ENCODE assay signal across 3 cellular contexts in genomic region chr3:39136533-39137434, GRCh38.
TF ChIP-seq lines count a peak whose summit lies in the region.

No MANE protein-coding gene starts in this region.

TF ChIP-seq in A549, 52 proteins besides CTCF, POLR2A, EP300 and RAD21:
- TF ChIP-seq POLR2AphosphoS2 (conservative IDR thresholded peaks at IDR 0.05; ENCODE audit: low read length) (peak; percentile 82), MAZ (IDR thresholded peaks at IDR 0.05; ENCODE audit: borderline replicate concordance, low read depth, low read length) (no peak)
TF ChIP-seq in A549: peak in this region for 1.

TF ChIP-seq in IMR-90, 13 proteins besides CTCF, POLR2A, EP300 and RAD21:
- TF ChIP-seq RCOR1 (IDR thresholded peaks at IDR 0.05; ENCODE audit: insufficient replicate concordance, low read length) (no peak), RFX5 (IDR thresholded peaks at IDR 0.05; ENCODE audit: low read depth, low read length) (no peak), NFE2L2 (IDR thresholded peaks at IDR 0.05; ENCODE audit: low read depth, low read length) (no peak), BHLHE40 (IDR thresholded peaks at IDR 0.05; ENCODE audit: low read depth, low read length) (no peak)

TF ChIP-seq in SK-N-SH treated with all-trans-retinoic acid at 6 μM for 48 hours, 23 proteins besides CTCF, POLR2A, EP300 and RAD21:
- TF ChIP-seq ZNF8 (CRISPR knock-in tag; IDR thresholded peaks at IDR 0.05) = no peak
- TF ChIP-seq, protein P1, sequence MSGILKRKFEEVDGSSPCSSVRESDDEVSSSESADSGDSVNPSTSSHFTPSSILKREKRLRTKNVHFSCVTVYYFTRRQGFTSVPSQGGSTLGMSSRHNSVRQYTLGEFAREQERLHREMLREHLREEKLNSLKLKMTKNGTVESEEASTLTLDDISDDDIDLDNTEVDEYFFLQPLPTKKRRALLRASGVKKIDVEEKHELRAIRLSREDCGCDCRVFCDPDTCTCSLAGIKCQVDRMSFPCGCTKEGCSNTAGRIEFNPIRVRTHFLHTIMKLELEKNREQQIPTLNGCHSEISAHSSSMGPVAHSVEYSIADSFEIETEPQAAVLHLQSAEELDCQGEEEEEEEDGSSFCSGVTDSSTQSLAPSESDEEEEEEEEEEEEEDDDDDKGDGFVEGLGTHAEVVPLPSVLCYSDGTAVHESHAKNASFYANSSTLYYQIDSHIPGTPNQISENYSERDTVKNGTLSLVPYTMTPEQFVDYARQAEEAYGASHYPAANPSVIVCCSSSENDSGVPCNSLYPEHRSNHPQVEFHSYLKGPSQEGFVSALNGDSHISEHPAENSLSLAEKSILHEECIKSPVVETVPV (CRISPR knock-in tag; IDR thresholded peaks at IDR 0.05) = no peak
- TF ChIP-seq, protein P2, sequence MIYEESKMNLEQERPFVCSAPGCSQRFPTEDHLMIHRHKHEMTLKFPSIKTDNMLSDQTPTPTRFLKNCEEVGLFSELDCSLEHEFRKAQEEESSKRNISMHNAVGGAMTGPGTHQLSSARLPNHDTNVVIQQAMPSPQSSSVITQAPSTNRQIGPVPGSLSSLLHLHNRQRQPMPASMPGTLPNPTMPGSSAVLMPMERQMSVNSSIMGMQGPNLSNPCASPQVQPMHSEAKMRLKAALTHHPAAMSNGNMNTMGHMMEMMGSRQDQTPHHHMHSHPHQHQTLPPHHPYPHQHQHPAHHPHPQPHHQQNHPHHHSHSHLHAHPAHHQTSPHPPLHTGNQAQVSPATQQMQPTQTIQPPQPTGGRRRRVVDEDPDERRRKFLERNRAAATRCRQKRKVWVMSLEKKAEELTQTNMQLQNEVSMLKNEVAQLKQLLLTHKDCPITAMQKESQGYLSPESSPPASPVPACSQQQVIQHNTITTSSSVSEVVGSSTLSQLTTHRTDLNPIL (CRISPR knock-in tag; IDR thresholded peaks at IDR 0.05; ENCODE audit: low read depth) = no peak
- no peak for TF ChIP-seq SNAI2 (CRISPR knock-in tag; IDR thresholded peaks at IDR 0.05)
